19 cellular contexts compared by ENCODE assay signal in the genomic region with DNA sequence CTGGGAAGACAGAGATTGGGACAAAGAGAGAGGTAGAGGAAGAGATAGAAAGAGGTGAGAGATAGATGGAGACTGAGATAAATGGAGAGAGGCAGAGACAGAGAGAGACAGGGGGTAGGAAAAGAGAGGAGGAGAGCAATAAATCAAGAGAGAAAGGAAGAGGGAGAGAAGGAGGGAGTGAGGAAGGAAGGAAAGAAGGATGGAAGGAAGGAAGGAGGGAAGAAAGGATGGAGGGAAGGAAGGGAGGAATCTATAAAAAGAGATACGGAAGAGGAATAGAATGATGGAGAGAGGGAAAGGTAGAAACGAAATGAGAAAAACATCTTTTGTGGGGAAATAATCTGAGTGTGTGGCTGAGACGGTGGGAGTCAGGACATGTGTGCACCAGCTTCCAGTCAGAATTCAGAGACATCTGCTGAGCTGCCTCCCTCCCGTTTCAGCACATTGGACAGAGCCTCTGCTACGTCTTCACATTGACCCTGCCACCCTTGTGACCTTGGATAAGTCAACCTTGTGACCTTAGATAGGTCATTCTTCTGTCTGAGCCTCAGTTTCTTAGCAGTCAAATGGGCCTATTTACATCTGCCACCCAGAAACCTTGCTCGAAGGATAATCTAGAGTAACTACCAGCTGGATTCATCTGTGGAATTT.
DNase-seq lines count a peak whose midpoint lies in the region; ATAC-seq, FAIRE-seq and TF ChIP-seq lines count a peak whose summit lies in the region.
"Had no signal": no experiment of that assay in that cellular context is flagged by ENCODE, and none has a peak within 500 bp of the region (broad histone marks: within the 10 kb centered on the region; RNA-seq: fewer than 3 reads in every experiment).

No MANE protein-coding gene starts in this region.

- TF ChIP-seq CTCF in GM12878 (IDR thresholded peaks at IDR 0.05 in 2 of 3, conservative IDR thresholded peaks at IDR 0.05 in 1 of 3; ENCODE audit: control insufficient read depth in 2 of 3, extremely low read depth in 1 of 3, insufficient read depth in 1 of 3, low read depth in 3 of 3, low read length in 3 of 3) (no peak), adrenal gland (IDR thresholded peaks at IDR 0.05) (no peak)

- H3K27ac ChIP-seq in Karpas-422 (ENCODE audit: low read length) (no peak overlapping the region), GM12878 (ENCODE audit: control insufficient read depth, insufficient read depth) (no peak overlapping the region), adrenal gland (no peak overlapping the region)
- H3K27ac ChIP-seq: lower lobe of right lung had no signal

- H3K4me1 ChIP-seq in Karpas-422 (ENCODE audit: low read length) (peaks cover 23% of the 10 kb centered on the region), GM12878 (ENCODE audit: control insufficient read depth, insufficient read depth, low read length) (no peaks in the 10 kb centered on the region), adrenal gland (replicated peaks in 1 of 2) (no peaks in the 10 kb centered on the region)
- H3K4me1 ChIP-seq: lower lobe of right lung, right atrium auricular region had no signal

- BruUV-seq in GM12878 (replicated peaks; lab: Mats Ljungman, UMichigan): no TSS peak

- RAD21 ChIA-PET in GM12878 (lab: Charles Lee; ENCODE audit: unreplicated experiment): no interaction called here

- no peaks in the 10 kb centered on the region for H4K20me1 ChIP-seq in Karpas-422 (ENCODE audit: insufficient read depth, low read depth, low read length)
- H4K20me1 ChIP-seq in GM12878 (ENCODE audit: control insufficient read depth, insufficient read depth): no peaks in the 10 kb centered on the region

- H3K9me2 ChIP-seq in Karpas-422 (replicated peaks; ENCODE audit: insufficient read depth, low read length): no peaks in the 10 kb centered on the region

- peak; percentile 7 for DNase-seq in EH (ENCODE audit: low read depth)
- peak; percentile 76 for DNase-seq in Karpas-422
- DNase-seq in GM12878 (ENCODE audit: low read depth, low spot score): no peak
- DNase-seq in left kidney (ENCODE audit: low read depth, low spot score): peak; percentile 47
- no peak for DNase-seq in NCI-H1930 (lab: John Stamatoyannopoulos, UW)
- no peak for DNase-seq in adrenal gland
- DNase-seq: activated CD4-positive, alpha-beta T cell treated with anti-CD3 and anti-CD28 coated beads, Interleukin-2, amount 10 ng/mL, durations not matched to agents 24 days and 14 days; central memory CD4-positive, alpha-beta T cell; DMS79 treated with DMSO at 0.1 percent for 48 hours; effector CD4-positive, alpha-beta T cell; head of caudate nucleus; immature natural killer cell; lower lobe of right lung; NCI-H1694 treated with DMSO at 0.1 percent for 48 hours; NCI-H2227 treated with DMSO at 0.1 percent for 48 hours; occipital lobe; tibial artery had no signal

- H3K79me2 ChIP-seq in Karpas-422 (ENCODE audit: low read length): no peaks in the 10 kb centered on the region
- no peaks in the 10 kb centered on the region for H3K79me2 ChIP-seq in GM12878 (ENCODE audit: control insufficient read depth, insufficient read depth, low read length)

- no peak for TF ChIP-seq EP300 in GM12878 (IDR thresholded peaks at IDR 0.05; ENCODE audit: borderline replicate concordance in 1 of 2, control insufficient read depth in 1 of 2, low read depth in 2 of 2, low read length in 2 of 2)

- no peak for TF ChIP-seq POLR2A in GM12878 (IDR thresholded peaks at IDR 0.05; ENCODE audit: low read depth, low read length)
- no peak for TF ChIP-seq POLR2A in adrenal gland (IDR thresholded peaks at IDR 0.05)

- no peaks in the 10 kb centered on the region for H3K36me3 ChIP-seq in Karpas-422 (ENCODE audit: insufficient read depth, low read length)
- no peaks in the 10 kb centered on the region for H3K36me3 ChIP-seq in GM12878 (ENCODE audit: control insufficient read depth in 2 of 2, insufficient read depth in 2 of 2, low read length in 1 of 2)
- H3K36me3 ChIP-seq in adrenal gland (replicated peaks in 1 of 2): no peaks in the 10 kb centered on the region
- H3K36me3 ChIP-seq: lower lobe of right lung, right atrium auricular region, tibial artery had no signal

- in situ Hi-C loops in GM12878 (cut with MboI): no loop called here

- no peak overlapping the region for H2AFZ ChIP-seq in Karpas-422 (ENCODE audit: low read length)
- H2AFZ ChIP-seq in GM12878 (ENCODE audit: control insufficient read depth, low read depth, low read length): no peak overlapping the region

- WGBS in GM12878 (ENCODE audit: insufficient coverage, insufficient replicate concordance, low lambda C conversion rate, missing lambda C conversion rate): 8% methylated on average over 6 of the region's 6 CpGs
- WGBS in adrenal gland, 4 donors: 49 to 60% (median 57%) methylated on average over 6 of the region's 6 CpGs

- H3K9ac ChIP-seq in Karpas-422 (ENCODE audit: low read length) (no peak overlapping the region), GM12878 (ENCODE audit: control insufficient read depth, insufficient read depth, low read length) (no peak overlapping the region)

- CTCF ChIA-PET in GM12878 (lab: Yijun Ruan, JAX): no interaction called here

- TF ChIP-seq RAD21 in GM12878 (IDR thresholded peaks at IDR 0.05; ENCODE audit: insufficient read depth, low read depth, low read length): no peak

- ATAC-seq in GM12878 (no peak), HG02588 (IDR thresholded peaks at IDR 0.05; ENCODE audit: unreplicated experiment) (no peak)
- ATAC-seq: lower lobe of right lung had no signal

- no peak for FAIRE-seq in GM12878 (lab: Jason Lieb, UNC)

- no peaks in the 10 kb centered on the region for H3K27me3 ChIP-seq in Karpas-422 (ENCODE audit: low read length)
- H3K27me3 ChIP-seq in GM12878 (replicated peaks in 1 of 2; ENCODE audit: control insufficient read depth in 2 of 2, insufficient read depth in 2 of 2, low read length in 1 of 2): no peaks in the 10 kb centered on the region; a peak in 1 of 4 replicates
- H3K27me3 ChIP-seq in adrenal gland: peaks cover 29% of the 10 kb centered on the region
- H3K27me3 ChIP-seq: tibial artery had no signal

- SMC1A ChIA-PET in GM12878 (lab: Charles Lee; ENCODE audit: uncharacterized antibody, unreplicated experiment): no interaction called here

- intact Hi-C loops in GM12878 (cut with micrococcal nuclease; ENCODE audit: unreplicated experiment): no loop called here
- intact Hi-C loops in adrenal gland (cut with DNase I): no loop called here

- POLR2A ChIA-PET in GM12878 (lab: Charles Lee): no interaction called here

- no peaks in the 10 kb centered on the region for H3K9me3 ChIP-seq in Karpas-422 (ENCODE audit: low read length)
- H3K9me3 ChIP-seq in GM12878 (replicated peaks; ENCODE audit: control insufficient read depth, insufficient read depth, low read length): no peaks in the 10 kb centered on the region
- H3K9me3 ChIP-seq in adrenal gland (replicated peaks in 1 of 3): no peaks in the 10 kb centered on the region
- H3K9me3 ChIP-seq: lower lobe of right lung, right atrium auricular region, tibial artery had no signal

- peak overlapping the region; percentile 38 for H3K4me2 ChIP-seq in Karpas-422 (ENCODE audit: low read depth, low read length, poor library complexity, severe bottlenecking)
- H3K4me2 ChIP-seq in GM12878 (ENCODE audit: control insufficient read depth, insufficient read depth): no peak overlapping the region

- H3K4me3 ChIP-seq in Karpas-422 (ENCODE audit: low read length) (no peak overlapping the region), GM12878 (no peak overlapping the region), adrenal gland (no peak overlapping the region)
- H3K4me3 ChIP-seq: lower lobe of right lung, right atrium auricular region, tibial artery had no signal

TF ChIP-seq in GM12878, 131 proteins besides CTCF, POLR2A, EP300 and RAD21 (continues in another document):
- TF ChIP-seq, protein P1, sequence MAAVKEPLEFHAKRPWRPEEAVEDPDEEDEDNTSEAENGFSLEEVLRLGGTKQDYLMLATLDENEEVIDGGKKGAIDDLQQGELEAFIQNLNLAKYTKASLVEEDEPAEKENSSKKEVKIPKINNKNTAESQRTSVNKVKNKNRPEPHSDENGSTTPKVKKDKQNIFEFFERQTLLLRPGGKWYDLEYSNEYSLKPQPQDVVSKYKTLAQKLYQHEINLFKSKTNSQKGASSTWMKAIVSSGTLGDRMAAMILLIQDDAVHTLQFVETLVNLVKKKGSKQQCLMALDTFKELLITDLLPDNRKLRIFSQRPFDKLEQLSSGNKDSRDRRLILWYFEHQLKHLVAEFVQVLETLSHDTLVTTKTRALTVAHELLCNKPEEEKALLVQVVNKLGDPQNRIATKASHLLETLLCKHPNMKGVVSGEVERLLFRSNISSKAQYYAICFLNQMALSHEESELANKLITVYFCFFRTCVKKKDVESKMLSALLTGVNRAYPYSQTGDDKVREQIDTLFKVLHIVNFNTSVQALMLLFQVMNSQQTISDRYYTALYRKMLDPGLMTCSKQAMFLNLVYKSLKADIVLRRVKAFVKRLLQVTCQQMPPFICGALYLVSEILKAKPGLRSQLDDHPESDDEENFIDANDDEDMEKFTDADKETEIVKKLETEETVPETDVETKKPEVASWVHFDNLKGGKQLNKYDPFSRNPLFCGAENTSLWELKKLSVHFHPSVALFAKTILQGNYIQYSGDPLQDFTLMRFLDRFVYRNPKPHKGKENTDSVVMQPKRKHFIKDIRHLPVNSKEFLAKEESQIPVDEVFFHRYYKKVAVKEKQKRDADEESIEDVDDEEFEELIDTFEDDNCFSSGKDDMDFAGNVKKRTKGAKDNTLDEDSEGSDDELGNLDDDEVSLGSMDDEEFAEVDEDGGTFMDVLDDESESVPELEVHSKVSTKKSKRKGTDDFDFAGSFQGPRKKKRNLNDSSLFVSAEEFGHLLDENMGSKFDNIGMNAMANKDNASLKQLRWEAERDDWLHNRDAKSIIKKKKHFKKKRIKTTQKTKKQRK (IDR thresholded peaks at IDR 0.05; ENCODE audit: low read depth, low read length): no peak
- TF ChIP-seq RELA (IDR thresholded peaks at IDR 0.05; ENCODE audit: borderline replicate concordance, partially characterized antibody) (no peak), FOXK2 (IDR thresholded peaks at IDR 0.05) (no peak)
- TF ChIP-seq, protein P2, sequence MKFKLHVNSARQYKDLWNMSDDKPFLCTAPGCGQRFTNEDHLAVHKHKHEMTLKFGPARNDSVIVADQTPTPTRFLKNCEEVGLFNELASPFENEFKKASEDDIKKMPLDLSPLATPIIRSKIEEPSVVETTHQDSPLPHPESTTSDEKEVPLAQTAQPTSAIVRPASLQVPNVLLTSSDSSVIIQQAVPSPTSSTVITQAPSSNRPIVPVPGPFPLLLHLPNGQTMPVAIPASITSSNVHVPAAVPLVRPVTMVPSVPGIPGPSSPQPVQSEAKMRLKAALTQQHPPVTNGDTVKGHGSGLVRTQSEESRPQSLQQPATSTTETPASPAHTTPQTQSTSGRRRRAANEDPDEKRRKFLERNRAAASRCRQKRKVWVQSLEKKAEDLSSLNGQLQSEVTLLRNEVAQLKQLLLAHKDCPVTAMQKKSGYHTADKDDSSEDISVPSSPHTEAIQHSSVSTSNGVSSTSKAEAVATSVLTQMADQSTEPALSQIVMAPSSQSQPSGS (IDR thresholded peaks at IDR 0.05; ENCODE audit: low read length): no peak

Comparison
In these comparisons a context has a peak if more than half of its experiments do, and no peak if none do; other contexts are left out.
1. DNase-seq: peak in EH (single experiment), Karpas-422 (single experiment) and left kidney (single experiment); none in GM12878 (single experiment), NCI-H1930 (0 of 2) and adrenal gland (0 of 7).